In genomic region chr2:6506311-6507258, GRCh38 we compare ENCODE assay signal across 13 cellular contexts.
DNase-seq lines count a peak whose midpoint lies in the region; ATAC-seq and TF ChIP-seq lines count a peak whose summit lies in the region.
"Had no signal": no experiment of that assay in that cellular context is flagged by ENCODE, and none has a peak within 500 bp of the region (broad histone marks: within the 10 kb centered on the region; RNA-seq: fewer than 3 reads in every experiment).

No MANE protein-coding gene starts in this region.

- H3K4me3 ChIP-seq in transverse colon, result no peak overlapping the region
- H3K4me3 ChIP-seq: ascending aorta, PC-9 had no signal

- TF ChIP-seq EP300 in transverse colon (IDR thresholded peaks at IDR 0.05; ENCODE audit: low read depth), result no peak

- TF ChIP-seq CTCF in transverse colon (IDR thresholded peaks at IDR 0.05), result no peak

- intact Hi-C loops in transverse colon (cut with DNase I; ENCODE audit: low total_unique reads), result loop anchor here (5.0 kb wide), 1 partner anchor 276 kb away; no protein-coding TSS in a partner anchor

- H3K4me1 ChIP-seq in transverse colon, result no peaks in the 10 kb centered on the region
- H3K4me1 ChIP-seq: ascending aorta had no signal

- H3K36me3 ChIP-seq in transverse colon, result no peaks in the 10 kb centered on the region
- H3K36me3 ChIP-seq: ascending aorta had no signal

- in situ Hi-C loops in transverse colon (cut with MboI; ENCODE audit: low pct_ligation_motif_present in 1 of 4, low pct_unique_long_range_greater_than_20kb in 1 of 4, low sequenced_read_pairs in 3 of 4), result no loop called here

- WGBS in transverse colon (ENCODE audit: low coverage in 1 of 2), 2 donors, result 59 to 66% methylated on average over 6 to 14 of the region's 14 CpGs

- no peak for TF ChIP-seq POLR2A in transverse colon (IDR thresholded peaks at IDR 0.05)

- H3K27ac ChIP-seq in transverse colon, result no peak overlapping the region
- H3K27ac ChIP-seq: ascending aorta, PC-9 had no signal

- no peaks in the 10 kb centered on the region for H3K27me3 ChIP-seq in transverse colon
- H3K27me3 ChIP-seq: ascending aorta had no signal

- DNase-seq in NOMO-1 treated with DMSO at 0.1 percent for 48 hours (lab: John Stamatoyannopoulos, UW; ENCODE audit: unreplicated experiment), result peak; percentile 0
- DNase-seq in NOMO-1 treated with dmso at 0.1 percent for 144 hours (lab: John Stamatoyannopoulos, UW; ENCODE audit: unreplicated experiment), result no peak
- DNase-seq in amniotic epithelial cell (ENCODE audit: low read depth), result peak; percentile 62
- peak; percentile 60 for DNase-seq in iris pigment epithelial cell (ENCODE audit: low read depth)
- DNase-seq in transverse colon, result peak; percentile 19
- DNase-seq in midbrain (lab: John Stamatoyannopoulos, UW), result no peak
- DNase-seq: activated T-cell treated with anti-CD3 and anti-CD28 coated beads for 4 hours, NCI-H2081, PC-9 had no signal

- no peaks in the 10 kb centered on the region for H3K9me3 ChIP-seq in transverse colon
- H3K9me3 ChIP-seq: ascending aorta had no signal

- ATAC-seq in GM18861 (IDR thresholded peaks at IDR 0.05; ENCODE audit: unreplicated experiment), result no peak
- no peak for ATAC-seq in HG02938 (IDR thresholded peaks at IDR 0.05; ENCODE audit: unreplicated experiment)
- ATAC-seq: sciatic nerve had no signal

Comparison
In these comparisons a context has a peak if more than half of its experiments do, and no peak if none do; other contexts are left out.
1. DNase-seq: peak in NOMO-1 treated with DMSO at 0.1 percent for 48 hours (single experiment), amniotic epithelial cell (single experiment), iris pigment epithelial cell (single experiment) and transverse colon (single experiment); none in NOMO-1 treated with dmso at 0.1 percent for 144 hours (single experiment) and midbrain (single experiment).